Comparison of ENCODE assay signal across 22 cellular contexts in genomic region chr3:34668915-34669314, GRCh38.
"Had no signal": no experiment of that assay in that cellular context is flagged by ENCODE, and none has a peak within 500 bp of the region (broad histone marks: within the 10 kb centered on the region; RNA-seq: fewer than 3 reads in every experiment).

No MANE protein-coding gene starts in this region.

- H3K4me2 ChIP-seq: KMS-11, SK-N-SH had no signal

- H3K9me2 ChIP-seq: SK-N-SH had no signal

- H3K27ac ChIP-seq: HL-60, KMS-11, RWPE1 had no signal

- H3K9ac ChIP-seq: KMS-11, SK-N-SH had no signal

- DNase-seq: Kasumi-1, NCI-H1092, NCI-H1105 treated with DMSO at 0.1 percent for 48 hours, NCI-H1417 treated with DMSO at 0.1 percent for 48 hours, NCI-H146, NCI-H1694 treated with DMSO at 0.1 percent for 48 hours, NCI-H1930, NCI-H2081, NCI-H2107, NCI-H2227 treated with DMSO at 0.1 percent for 48 hours, NCI-H524, NCI-H69, NCI-H774, PC-3, SHP77, SK-N-SH, T-helper 1 cell had no signal

- FAIRE-seq: HTR-8/SVneo had no signal

- ATAC-seq: Panc1, PC-3 had no signal

- H3K9me3 ChIP-seq: SK-N-SH had no signal
